ENCODE assay signal across 9 cellular contexts in genomic region chr4:93791570-93792195, GRCh38. TPM values are rescaled to one million over a fixed set of nuclear protein-coding genes. Genes with fewer than 3 reads are reported as not detected.
DNase-seq lines count a peak whose midpoint lies in the region; ATAC-seq and TF ChIP-seq lines count a peak whose summit lies in the region.
"Had no signal": no experiment of that assay in that cellular context is flagged by ENCODE, and none has a peak within 500 bp of the region (broad histone marks: within the 10 kb centered on the region; RNA-seq: fewer than 3 reads in every experiment).

No MANE protein-coding gene starts in this region.

- ATAC-seq in GM21360 (IDR thresholded peaks at IDR 0.05; ENCODE audit: unreplicated experiment) (peak; percentile 85), HG03520 (IDR thresholded peaks at IDR 0.05; ENCODE audit: unreplicated experiment) (peak; percentile 86)

- in situ Hi-C loops in T47D (cut with HindIII; ENCODE audit: low pct_unique_long_range_greater_than_20kb, low sequenced_read_pairs): no loop called here

- no peaks in the 10 kb centered on the region for H3K36me3 ChIP-seq in stomach
- H3K36me3 ChIP-seq: BLaER1 had no signal

- peak; percentile 45 for DNase-seq in NCI-H1092 treated with DMSO at 0.1 percent for 48 hours (lab: John Stamatoyannopoulos, UW)
- no peak for DNase-seq in NCI-H1092 (lab: John Stamatoyannopoulos, UW)
- peak; percentile 28 for DNase-seq in NOMO-1 treated with dmso at 0.1 percent for 144 hours (lab: John Stamatoyannopoulos, UW; ENCODE audit: unreplicated experiment)
- peak; percentile 9 to 70 for DNase-seq in T47D (ENCODE audit: low read depth in 1 of 2, low spot score in 1 of 2)
- peak; percentile 77 for DNase-seq in kidney glomerular epithelial cell (lab: John Stamatoyannopoulos, UW)
- peak; percentile 59 for DNase-seq in stomach

- 0 to 2% (median 0%) methylated on average over 3 of the region's 3 CpGs for WGBS in stomach, 5 donors

- peaks cover 0 to 4% (median 0%) of the 10 kb centered on the region in 3 donors for H3K27me3 ChIP-seq in stomach
- H3K27me3 ChIP-seq: BLaER1 had no signal

- H3K9me3 ChIP-seq in stomach: no peaks in the 10 kb centered on the region
- H3K9me3 ChIP-seq: BLaER1 had no signal

- no peaks in the 10 kb centered on the region for H3K4me1 ChIP-seq in stomach
- H3K4me1 ChIP-seq: BLaER1 had no signal

- H3K4me3 ChIP-seq in stomach: no peak overlapping the region
- H3K4me3 ChIP-seq: BLaER1 had no signal

- TF ChIP-seq POLR2A in stomach (IDR thresholded peaks at IDR 0.05): no peak

- no peak overlapping the region for H3K27ac ChIP-seq in stomach
- H3K27ac ChIP-seq: BLaER1 had no signal

- intact Hi-C loops in stomach (cut with DNase I; ENCODE audit: low total_unique reads): no loop called here

- TF ChIP-seq EP300 in stomach (IDR thresholded peaks at IDR 0.05): no peak

- peak in 5 of 7 experiments; percentile 62 to 68 (median 64) for TF ChIP-seq CTCF in stomach (IDR thresholded peaks at IDR 0.05)

RNA-seq across cellular contexts. Expression of gene ATOH1, which starts 36.9 kb away (rescaled TPM):
- total RNA-seq in stomach: 10 to 100 TPM in 1 of 5 donors, not detected in 4; 35.3 TPM
- polyA plus RNA-seq in stomach: not detected
